ENCODE assay signal across 27 cellular contexts in the genomic region with DNA sequence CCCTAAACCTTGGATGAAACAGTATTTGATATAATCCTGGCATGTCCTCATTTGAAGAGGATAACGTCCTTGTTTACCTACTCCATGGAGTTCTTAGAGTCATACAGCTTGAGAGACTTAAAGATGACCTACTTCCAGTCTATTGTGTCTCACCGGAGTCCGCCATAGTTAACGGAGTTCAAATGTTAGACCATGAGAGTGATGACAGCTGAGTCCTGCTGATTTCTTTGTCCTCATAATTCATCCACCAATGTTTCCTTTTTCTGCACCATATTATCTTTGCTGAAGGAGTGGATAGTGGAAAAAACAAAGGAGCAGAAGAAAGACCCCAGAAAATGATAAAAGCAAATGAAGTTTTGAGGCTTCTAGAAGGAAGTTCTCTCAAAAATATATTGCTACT.
DNase-seq lines count a peak whose midpoint lies in the region; ATAC-seq and TF ChIP-seq lines count a peak whose summit lies in the region.
"Had no signal": no experiment of that assay in that cellular context is flagged by ENCODE, and none has a peak within 500 bp of the region (broad histone marks: within the 10 kb centered on the region; RNA-seq: fewer than 3 reads in every experiment).

No MANE protein-coding gene starts in this region.

- H3K27me3 ChIP-seq in ACC112 (ENCODE audit: insufficient read depth, low read length) (no peaks in the 10 kb centered on the region), GM23248 (replicated peaks; ENCODE audit: insufficient read depth) (no peaks in the 10 kb centered on the region), endodermal cell (ENCODE audit: control insufficient read depth, insufficient read depth, low read length, poor library complexity, severe bottlenecking) (no peaks in the 10 kb centered on the region)

- H3K4me3 ChIP-seq in ACC112 (ENCODE audit: low read depth, low read length) (peak overlapping the region; percentile 30; the same call in 1 of the 2 replicates), GM23248 (no peak overlapping the region), endodermal cell (ENCODE audit: low read length) (no peak overlapping the region)

- H3K27me3 Mint-ChIP-seq in endodermal cell (ENCODE audit: insufficient read depth) = no peaks in the 10 kb centered on the region
- H3K27me3 Mint-ChIP-seq: B cell had no signal

- H3F3A ChIP-seq in GM23248 (ENCODE audit: insufficient read depth) = peaks cover 56% of the 10 kb centered on the region

- H3K27ac Mint-ChIP-seq in endodermal cell = no peak overlapping the region
- H3K27ac Mint-ChIP-seq: B cell; CD8-positive, alpha-beta T cell had no signal

- H2AFZ ChIP-seq in ACC112 (ENCODE audit: low read length, unreplicated experiment) (no peak overlapping the region), GM23248 (no peak overlapping the region)

- no peaks in the 10 kb centered on the region for H3K9me3 Mint-ChIP-seq in endodermal cell
- H3K9me3 Mint-ChIP-seq: CD8-positive, alpha-beta T cell had no signal

- 86 to 92% methylated on average over 4 of the region's 4 CpGs for WGBS in GM23248 (ENCODE audit: low coverage in 1 of 2, low lambda C conversion rate in 2 of 2, missing lambda C conversion rate in 2 of 2), 2 experiments
- WGBS in endodermal cell (ENCODE audit: insufficient coverage in 1 of 2, insufficient read length in 1 of 2), 2 experiments = 89 to 92% methylated on average over 3 to 4 of the region's 4 CpGs

- ATAC-seq in GM18498 (IDR thresholded peaks at IDR 0.05; ENCODE audit: unreplicated experiment) = no peak
- ATAC-seq: CD8-positive, alpha-beta T cell; Panc1 had no signal

- H3K79me2 ChIP-seq in ACC112 (ENCODE audit: control insufficient read depth, insufficient read depth, low read length, unreplicated experiment) = peaks cover 24% of the 10 kb centered on the region
- peaks cover 61% of the 10 kb centered on the region for H3K79me2 ChIP-seq in GM23248 (ENCODE audit: insufficient read depth)

- H3K36me3 ChIP-seq in ACC112 (ENCODE audit: insufficient read depth, low read length) = no peaks in the 10 kb centered on the region
- H3K36me3 ChIP-seq in GM23248 (ENCODE audit: low read depth) = no peaks in the 10 kb centered on the region
- H3K36me3 ChIP-seq in endodermal cell (ENCODE audit: control insufficient read depth, insufficient read depth, low read length) = no peaks in the 10 kb centered on the region

- in situ Hi-C loops in GM23248 (cut with MboI) = no loop called here

- no peak for TF ChIP-seq CTCF in endodermal cell (conservative IDR thresholded peaks at IDR 0.05)

- peak overlapping the region; percentile 52 for H3K9ac ChIP-seq in GM23248
- H3K9ac ChIP-seq in endodermal cell (ENCODE audit: extremely low read depth, low read length, poor library complexity, severe bottlenecking) = no peak overlapping the region

- H3K27ac ChIP-seq in ACC112 (ENCODE audit: low read depth, low read length) = peak overlapping the region; percentile 94
- H3K27ac ChIP-seq in GM23248 = peak overlapping the region; percentile 84
- H3K27ac ChIP-seq in endodermal cell (ENCODE audit: low read depth, low read length) = no peak overlapping the region
- H3K27ac ChIP-seq: C4-2B, HL-60, RWPE1 had no signal

- H4K20me1 ChIP-seq in GM23248 (ENCODE audit: insufficient read depth) = no peaks in the 10 kb centered on the region

- no peak overlapping the region for H3K4me3 Mint-ChIP-seq in endodermal cell
- H3K4me3 Mint-ChIP-seq: B cell; CD8-positive, alpha-beta T cell had no signal

- H3K9me2 ChIP-seq in GM23248 (ENCODE audit: insufficient read depth) = peaks cover 7% of the 10 kb centered on the region; the same call in 1 of the 2 replicates

- peaks cover 77% of the 10 kb centered on the region for H3K4me1 ChIP-seq in ACC112 (ENCODE audit: control insufficient read depth, insufficient read depth, low read length, unreplicated experiment)
- H3K4me1 ChIP-seq in GM23248 (ENCODE audit: insufficient read depth) = peaks cover 52% of the 10 kb centered on the region
- H3K4me1 ChIP-seq in endodermal cell (ENCODE audit: control insufficient read depth, insufficient read depth, low read length) = no peaks in the 10 kb centered on the region

- peaks cover 13% of the 10 kb centered on the region for H3K4me1 Mint-ChIP-seq in endodermal cell
- H3K4me1 Mint-ChIP-seq: B cell had no signal

- H3K9me3 ChIP-seq in GM23248 (ENCODE audit: low read depth) = no peaks in the 10 kb centered on the region
- H3K9me3 ChIP-seq in endodermal cell (ENCODE audit: control insufficient read depth, low read length) = no peaks in the 10 kb centered on the region
- H3K9me3 ChIP-seq: Caco-2 had no signal

- no peak for DNase-seq in GM23248
- DNase-seq in amniotic epithelial cell (ENCODE audit: low read depth) = peak; percentile 25
- DNase-seq in retina = peak; percentile 10
- no peak for DNase-seq in NCI-H187 (lab: John Stamatoyannopoulos, UW)
- DNase-seq in putamen (ENCODE audit: low spot score) = no peak
- DNase-seq in endodermal cell = no peak
- DNase-seq: Caco-2; CD8-positive, alpha-beta T cell; DMS 273 treated with DMSO at 0.1 percent for 48 hours; DMS79; EL; GF-D8; H7; KG1; MM.1S; NCI-H2029 treated with DMSO at 0.1 percent for 48 hours; NCI-H2171; NCI-H510A; NCI-H69; SHP77 treated with DMSO at 0.1 percent for 48 hours had no signal

- no peaks in the 10 kb centered on the region for H3K36me3 Mint-ChIP-seq in endodermal cell (ENCODE audit: low read depth)
- H3K36me3 Mint-ChIP-seq: CD8-positive, alpha-beta T cell had no signal

- H3K4me2 ChIP-seq in GM23248 (ENCODE audit: unreplicated experiment) = peak overlapping the region; percentile 68

Comparison
In these comparisons a context has a peak if more than half of its experiments do, and no peak if none do; other contexts are left out.
1. DNase-seq: peak in amniotic epithelial cell (single experiment) and retina (single experiment); none in GM23248 (single experiment), NCI-H187 (0 of 2), putamen (single experiment) and endodermal cell (single experiment).